Comparison of ENCODE assay signal across 8 cellular contexts in the genomic region with DNA sequence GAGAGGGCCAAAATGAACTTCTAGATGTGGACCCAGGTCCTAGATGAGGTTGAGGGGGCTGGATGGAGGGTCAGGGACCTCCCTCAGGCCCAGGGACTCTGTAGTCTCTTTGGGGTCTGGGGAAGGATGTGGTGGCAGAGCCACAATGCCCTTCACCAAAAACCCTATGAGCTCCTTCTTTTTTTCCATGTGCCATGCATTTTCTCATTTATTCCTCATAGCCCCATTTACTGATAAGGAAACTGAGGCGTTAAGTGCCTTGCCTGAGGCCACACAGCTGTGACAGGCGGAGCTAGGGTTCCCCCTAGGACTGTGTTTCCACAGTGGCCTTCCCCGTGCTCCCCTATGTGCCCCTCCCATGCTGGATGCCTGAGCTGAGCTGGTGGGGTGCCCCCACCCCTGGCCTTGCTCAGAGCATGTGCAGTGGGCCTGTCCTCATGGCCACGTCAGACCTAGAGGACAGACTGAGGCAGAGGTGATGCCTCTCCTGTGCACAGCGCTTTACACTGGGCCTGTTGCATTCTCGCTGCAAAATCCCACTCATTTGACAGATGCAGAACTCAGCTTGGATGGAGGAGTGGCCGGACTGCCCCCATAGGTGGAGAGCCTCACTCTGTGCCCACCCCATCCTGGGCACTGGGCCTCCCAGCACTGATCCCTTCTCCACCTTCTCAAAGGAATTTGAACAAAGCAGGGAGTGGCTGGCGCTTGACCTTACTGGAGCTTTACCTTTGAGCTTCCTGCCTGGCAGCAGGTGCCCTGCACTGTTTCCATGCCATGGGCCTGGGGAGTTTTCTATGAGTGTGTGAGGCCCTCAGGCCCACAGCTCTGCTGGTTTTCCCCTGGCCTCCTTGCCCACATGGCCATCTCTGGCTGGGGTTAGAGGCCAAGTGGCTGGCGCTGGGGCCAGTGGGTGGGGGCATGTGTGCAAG. TPM values are rescaled to one million over a fixed set of nuclear protein-coding genes. Genes with fewer than 3 reads are reported as not detected.
DNase-seq lines count a peak whose midpoint lies in the region; ATAC-seq, FAIRE-seq and TF ChIP-seq lines count a peak whose summit lies in the region.

No MANE protein-coding gene starts in this region.

- peak overlapping the region; percentile 60 for H3K9ac ChIP-seq in endocrine pancreas (ENCODE audit: control insufficient read depth, insufficient read depth, low read length)

- H3K4me1 ChIP-seq in SJCRH30 (peaks cover 33% of the 10 kb centered on the region), endocrine pancreas (ENCODE audit: control insufficient read depth, insufficient read depth, low read length) (no peaks in the 10 kb centered on the region), pancreas (peaks cover 32 to 46% (median 36%) of the 10 kb centered on the region in 3 donors)

- FAIRE-seq in pancreas (lab: Jason Lieb, UNC), result no peak

- DNase-seq in GM12864 (ENCODE audit: low read depth), result no peak
- DNase-seq in SJCRH30, result no peak
- DNase-seq in pancreas, result peak in 3 of 6 donors; percentile 54 to 72 (median 68)
- DNase-seq in GDM1 (lab: John Stamatoyannopoulos, UW), result no peak
- no peak for DNase-seq in nucleus accumbens (lab: John Stamatoyannopoulos, UW)
- DNase-seq in amniotic stem cell (lab: John Stamatoyannopoulos, UW), result no peak

- intact Hi-C loops in pancreas (cut with DNase I), result no loop called here

- ATAC-seq in pancreas, result peak in 3 of 4 donors; percentile 2
- ATAC-seq in HG02588 (IDR thresholded peaks at IDR 0.05; ENCODE audit: unreplicated experiment), result no peak

- no peaks in the 10 kb centered on the region for H3K9me3 ChIP-seq in SJCRH30 (replicated peaks)
- H3K9me3 ChIP-seq in endocrine pancreas (ENCODE audit: control insufficient read depth, low read length), result no peaks in the 10 kb centered on the region
- no peaks in the 10 kb centered on the region for H3K9me3 ChIP-seq in pancreas

- 22 to 35% methylated on average over 9 of the region's 9 CpGs for WGBS in pancreas, 2 donors

- H3K27me3 ChIP-seq in SJCRH30 (no peaks in the 10 kb centered on the region), endocrine pancreas (ENCODE audit: control insufficient read depth, insufficient read depth, low read length) (no peaks in the 10 kb centered on the region), pancreas (no peaks in the 10 kb centered on the region)

- TF ChIP-seq CTCF in GM12864 (IDR thresholded peaks at IDR 0.05; ENCODE audit: low read depth, low read length, missing control alignments) (no peak), pancreas (IDR thresholded peaks at IDR 0.05) (no peak)

- H3K27ac ChIP-seq in SJCRH30 (peak overlapping the region; percentile 39), pancreas (peak overlapping the region; percentile 80 to 99 (median 88))

- no peaks in the 10 kb centered on the region for H3K36me3 ChIP-seq in SJCRH30
- no peaks in the 10 kb centered on the region for H3K36me3 ChIP-seq in endocrine pancreas (ENCODE audit: control insufficient read depth, insufficient read depth, low read length)
- no peaks in the 10 kb centered on the region for H3K36me3 ChIP-seq in pancreas

- peak overlapping the region; percentile 88 for H3K4me3 ChIP-seq in GM12864 (ENCODE audit: low read depth, low read length)
- H3K4me3 ChIP-seq in SJCRH30, result peak overlapping the region; percentile 78
- H3K4me3 ChIP-seq in endocrine pancreas (ENCODE audit: control insufficient read depth, insufficient read depth, low read length), result peak overlapping the region; percentile 68
- peak overlapping the region; percentile 1 to 90 (median 78) for H3K4me3 ChIP-seq in pancreas

RNA-seq across cellular contexts. Expression of gene MAP2K3, which starts 2.5 kb away (rescaled TPM):
- 19.4 and 20.4 TPM in 2 replicates for total RNA-seq in SJCRH30 (2014; rRNA removed; shearing (Covaris generic))
- 10 to 100 TPM; 16.4 to 25.0 (median 19.9) TPM for total RNA-seq in pancreas
- polyA plus RNA-seq in pancreas, result 10 to 100 TPM; 21.9 to 40.9 TPM

RNA-seq across cellular contexts. Expression of gene NATD1, which starts 33.8 kb away (rescaled TPM):
- total RNA-seq in SJCRH30 (2014; rRNA removed; shearing (Covaris generic)), result 5.1 and 5.4 TPM in 2 replicates
- total RNA-seq in pancreas, result 1 to 10 TPM; 3.1 to 8.3 (median 5.3) TPM
- 1 to 10 TPM; 2.3 TPM for polyA plus RNA-seq in pancreas
